20 cellular contexts compared by ENCODE assay signal in the genomic region with DNA sequence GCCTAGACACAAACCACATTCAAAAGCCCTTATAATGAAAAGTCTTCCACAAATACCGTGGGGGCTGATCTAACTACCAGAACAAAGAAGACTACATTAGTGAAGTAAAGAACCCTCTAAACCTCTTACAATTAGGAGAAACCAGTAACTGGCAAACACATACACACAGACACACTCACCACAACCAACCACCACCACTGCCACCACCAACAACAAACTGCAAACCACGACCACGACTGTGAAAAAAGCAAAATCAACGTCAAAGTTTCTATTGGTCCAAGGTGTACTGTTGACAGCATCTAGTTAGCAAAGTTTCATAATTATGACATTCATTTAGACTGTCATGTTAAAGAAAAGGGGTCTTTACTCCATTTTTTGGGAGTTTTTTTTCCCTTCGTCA. TPM values are rescaled to one million over a fixed set of nuclear protein-coding genes. Genes with fewer than 3 reads are reported as not detected.
DNase-seq lines count a peak whose midpoint lies in the region; ATAC-seq, FAIRE-seq and TF ChIP-seq lines count a peak whose summit lies in the region.
"Had no signal": no experiment of that assay in that cellular context is flagged by ENCODE, and none has a peak within 500 bp of the region (broad histone marks: within the 10 kb centered on the region; RNA-seq: fewer than 3 reads in every experiment).

No MANE protein-coding gene starts in this region.

- no peak for FAIRE-seq in HepG2 (lab: Jason Lieb, UNC)

- ATAC-seq in HepG2, result no peak
- no peak for ATAC-seq in upper lobe of right lung
- ATAC-seq in HG02973 (IDR thresholded peaks at IDR 0.05; ENCODE audit: unreplicated experiment), result no peak
- ATAC-seq: Panc1 had no signal

- H3K36me3 ChIP-seq in liver (ENCODE audit: control insufficient read depth in 4 of 4, insufficient read depth in 3 of 4, low read depth in 1 of 4, low read length in 3 of 4) (peaks cover 3 to 33% (median 13%) of the 10 kb centered on the region in 4 donors), HepG2 (replicated peaks in 1 of 2; ENCODE audit: control insufficient read depth in 1 of 2, insufficient read depth in 2 of 2, low read length in 2 of 2) (no peaks in the 10 kb centered on the region), upper lobe of right lung (no peaks in the 10 kb centered on the region)
- H3K36me3 ChIP-seq: MG63, suprapubic skin had no signal

- WGBS in liver, result 31% methylated on average over 5 of the region's 5 CpGs
- 79% methylated on average over 5 of the region's 5 CpGs for WGBS in HepG2 (ENCODE audit: low lambda C conversion rate)

- peak overlapping the region in 2 of 3 experiments; percentile 5 to 49 for H3K27ac Mint-ChIP-seq in nephron
- H3K27ac Mint-ChIP-seq: CD8-positive, alpha-beta memory T cell; endodermal cell had no signal

- no peak overlapping the region for H3K4me2 ChIP-seq in HepG2 (ENCODE audit: low read depth, low read length)

- H3K27me3 Mint-ChIP-seq in nephron (ENCODE audit: low read depth), result peaks cover 21% of the 10 kb centered on the region

- TF ChIP-seq CTCF in liver (IDR thresholded peaks at IDR 0.05; ENCODE audit: low read depth, low read length, missing input control), result no peak
- no peak for TF ChIP-seq CTCF in HepG2 (CRISPR knock-in tag; IDR thresholded peaks at IDR 0.05)
- TF ChIP-seq CTCF in astrocyte of the cerebellum (IDR thresholded peaks at IDR 0.05; ENCODE audit: low read depth, low read length, missing control alignments), result no peak
- no peak for TF ChIP-seq CTCF in nephron (IDR thresholded peaks at IDR 0.05; ENCODE audit: unreplicated experiment in 3 of 3)
- TF ChIP-seq CTCF in upper lobe of right lung (IDR thresholded peaks at IDR 0.05), result no peak

- H3K27ac ChIP-seq in liver (ENCODE audit: low read depth in 1 of 2, low read length in 2 of 2), result peak overlapping the region; percentile 95 to 98
- H3K27ac ChIP-seq in HepG2 (ENCODE audit: extremely low read length, insufficient read depth, low read length), result no peak overlapping the region
- H3K27ac ChIP-seq in upper lobe of right lung, result no peak overlapping the region
- H3K27ac ChIP-seq: parathyroid adenoma, SK-N-MC, skin epidermis, suprapubic skin had no signal

- H3K9me3 Mint-ChIP-seq in nephron, result no peaks in the 10 kb centered on the region
- H3K9me3 Mint-ChIP-seq: CD8-positive, alpha-beta memory T cell; endodermal cell had no signal

- H3K4me1 ChIP-seq in liver (ENCODE audit: control insufficient read depth in 4 of 4, insufficient read depth in 4 of 4, low read length in 3 of 4), result peaks cover 2 to 41% (median 18%) of the 10 kb centered on the region in 4 donors
- peaks cover 44% of the 10 kb centered on the region for H3K4me1 ChIP-seq in HepG2 (ENCODE audit: insufficient read depth, low read length)
- H3K4me1 ChIP-seq in upper lobe of right lung, result peaks cover 3% of the 10 kb centered on the region
- H3K4me1 ChIP-seq: parathyroid adenoma had no signal

- no peaks in the 10 kb centered on the region for H3K27me3 ChIP-seq in liver (ENCODE audit: control insufficient read depth in 4 of 4, insufficient read depth in 4 of 4, low read length in 3 of 4)
- H3K27me3 ChIP-seq in HepG2 (ENCODE audit: control insufficient read depth in 1 of 2, insufficient read depth in 2 of 2, low read length in 2 of 2), result peaks cover 10 to 40% of the 10 kb centered on the region in 2 experiments
- H3K27me3 ChIP-seq in upper lobe of right lung, result peaks cover 40% of the 10 kb centered on the region

- TF ChIP-seq POLR2A in HepG2 (IDR thresholded peaks at IDR 0.05; ENCODE audit: insufficient read depth in 1 of 2, low read depth in 2 of 2, low read length in 2 of 2), result no peak

- CTCF ChIA-PET in HepG2 (lab: Yijun Ruan, JAX; ENCODE audit: low intra/inter-chr PET ratio, low total read pairs), result no interaction called here

- BruUV-seq in HepG2 (replicated peaks; lab: Mats Ljungman, UMichigan), result no TSS peak

- no peaks in the 10 kb centered on the region for H4K20me1 ChIP-seq in HepG2 (ENCODE audit: insufficient read depth, low read length)

- peaks cover 52% of the 10 kb centered on the region for H3K4me1 Mint-ChIP-seq in nephron

- peak overlapping the region; percentile 88 to 96 (median 91) for H3K4me3 Mint-ChIP-seq in nephron
- H3K4me3 Mint-ChIP-seq: CD8-positive, alpha-beta memory T cell; endodermal cell had no signal

- no peak overlapping the region for H2AFZ ChIP-seq in HepG2 (ENCODE audit: low read length)
- H2AFZ ChIP-seq: parathyroid adenoma had no signal

- no peaks in the 10 kb centered on the region for H3K79me2 ChIP-seq in HepG2 (ENCODE audit: insufficient read depth, low read length)
- H3K79me2 ChIP-seq: parathyroid adenoma had no signal

- TF ChIP-seq EP300 in HepG2 (IDR thresholded peaks at IDR 0.05; ENCODE audit: low read depth in 2 of 2, low read length in 2 of 2) (no peak), HepG2 (CRISPR knock-in tag; IDR thresholded peaks at IDR 0.05; ENCODE audit: borderline replicate concordance) (no peak)

- H3K9ac ChIP-seq in liver (ENCODE audit: low read depth in 1 of 2, low read length in 2 of 2), result peak overlapping the region; percentile 96 to 99
- no peak overlapping the region for H3K9ac ChIP-seq in HepG2 (ENCODE audit: insufficient read depth, low read depth, low read length)
- H3K9ac ChIP-seq: parathyroid adenoma had no signal

- H3K4me3 ChIP-seq in liver (ENCODE audit: low read depth in 1 of 3, low read length in 3 of 3) (peak overlapping the region; percentile 70 to 95 (median 78)), HepG2 (replicated peaks in 1 of 3; ENCODE audit: insufficient read depth in 1 of 3, low read depth in 2 of 3, low read length in 3 of 3) (no peak overlapping the region), astrocyte of the cerebellum (ENCODE audit: low read depth, low read length) (peak overlapping the region; percentile 64), upper lobe of right lung (peak overlapping the region; percentile 54)
- H3K4me3 ChIP-seq: MG63, SK-N-MC, skin epidermis, suprapubic skin had no signal

- H3K9me3 ChIP-seq in liver (ENCODE audit: control insufficient read depth in 4 of 4, low read length in 3 of 4) (no peaks in the 10 kb centered on the region), HepG2 (ENCODE audit: low read length) (no peaks in the 10 kb centered on the region), upper lobe of right lung (no peaks in the 10 kb centered on the region)
- H3K9me3 ChIP-seq: MG63, suprapubic skin had no signal

- POLR2A ChIA-PET in HepG2 (lab: Yijun Ruan, JAX), result no interaction called here

- no peak for DNase-seq in HepG2 (ENCODE audit: low spot score)
- DNase-seq in astrocyte of the cerebellum (ENCODE audit: low read depth), result no peak
- DNase-seq in upper lobe of right lung, result no peak
- no peak for DNase-seq in activated effector memory CD4-positive, alpha-beta T cell treated with anti-CD3 and anti-CD28 coated beads, Interleukin-2, amount 50 U/mL, for 16 hours
- DNase-seq: activated gamma-delta T cell; CD8-positive, alpha-beta memory T cell; DMS79; endodermal cell; HCEC 1CT; MG63; NCI-H1694 treated with DMSO at 0.1 percent for 48 hours; NCI-H82 had no signal

- no peak for TF ChIP-seq RAD21 in liver (IDR thresholded peaks at IDR 0.05)
- TF ChIP-seq RAD21 in HepG2 (CRISPR knock-in tag; IDR thresholded peaks at IDR 0.05), result no peak

- intact Hi-C loops in HepG2 (cut with micrococcal nuclease; ENCODE audit: unreplicated experiment) (no loop called here), upper lobe of right lung (cut with DNase I) (no loop called here)

- in situ Hi-C loops in HepG2 (cut with HindIII; ENCODE audit: extremely low pct_ligation_motif_present, low pct_unique_long_range_greater_than_20kb), result no loop called here
- in situ Hi-C loops in astrocyte of the cerebellum (cut with HindIII; ENCODE audit: low sequenced_read_pairs), result no loop called here

- H3K36me3 Mint-ChIP-seq in nephron (ENCODE audit: low read depth), result peaks cover 26% of the 10 kb centered on the region
- H3K36me3 Mint-ChIP-seq: CD8-positive, alpha-beta memory T cell had no signal

RNA-seq across cellular contexts. Expression of a gene that starts 2.7 kb away (rescaled TPM):
- total RNA-seq in liver (100 to 1,000 TPM; 212 to 472 TPM), HepG2 (2016; rRNA removed; fragmentation: Illumina TruSeq; extraction: Trizol) (4.4 and 5.3 TPM in 2 replicates), upper lobe of right lung (20.1 TPM)
- polyA plus RNA-seq in liver (100 to 1,000 TPM; 106 to 270 TPM), HepG2 (2011; rRNA removed) (3.2 and 5.2 TPM in 2 replicates)
- total RNA-seq in HepG2 (2016; cell fraction: cytosol; rRNA removed; fragmentation: Illumina TruSeq; extraction: Trizol; ENCODE audit: low read depth), result 1.1 and 1.3 TPM in 2 replicates
- 4.2 and 5.4 TPM in 2 replicates for total RNA-seq in HepG2 (2016; cell fraction: insoluble cytoplasmic fraction; rRNA removed; fragmentation: Illumina TruSeq; extraction: Trizol)
- 1.9 and 2.0 TPM in 2 replicates for total RNA-seq in HepG2 (2016; cell fraction: membrane; rRNA removed; fragmentation: Illumina TruSeq; extraction: Trizol)
- 1.9 and 2.3 TPM in 2 replicates for total RNA-seq in HepG2 (2016; cell fraction: nucleus; rRNA removed; fragmentation: Illumina TruSeq; extraction: Trizol)
- polyA plus RNA-seq in HepG2 (2011; cell fraction: cytosol; rRNA removed), result 3.4 and 3.6 TPM in 2 replicates
- 6.3 and 8.9 TPM in 2 replicates for polyA plus RNA-seq in HepG2 (2011; cell fraction: nucleus; rRNA removed)
- 3.0 and 4.8 TPM in 2 replicates for polyA plus RNA-seq in HepG2 (2012)
- polyA plus RNA-seq in HepG2 (2016; cell fraction: cytosol; fragmentation: Illumina TruSeq; extraction: Trizol; ENCODE audit: low read depth), result 0.44 and 0.78 TPM in 2 replicates
- polyA plus RNA-seq in HepG2 (2016; cell fraction: insoluble cytoplasmic fraction; fragmentation: Illumina TruSeq; extraction: Trizol; ENCODE audit: low read depth), result 4.7 and 5.5 TPM in 2 replicates
- polyA plus RNA-seq in HepG2 (2016; cell fraction: membrane; fragmentation: Illumina TruSeq; extraction: Trizol; ENCODE audit: low read depth), result 1.2 and 1.8 TPM in 2 replicates
- polyA plus RNA-seq in HepG2 (2016; cell fraction: nucleus; fragmentation: Illumina TruSeq; extraction: Trizol; ENCODE audit: insufficient read depth, low read depth), result 2.7 and 4.5 TPM in 2 replicates
- polyA minus RNA-seq in HepG2 (2011; rRNA and poly(A)+ RNA removed; ENCODE audit: low replicate concordance), result 10.1 TPM in 1 of 2 replicates, not detected in the other
- 3.1 and 6.1 TPM in 2 replicates for polyA minus RNA-seq in HepG2 (2011; cell fraction: cytosol; rRNA and poly(A)+ RNA removed)
- 5.4 and 9.6 TPM in 2 replicates for polyA minus RNA-seq in HepG2 (2011; cell fraction: nucleus; rRNA and poly(A)+ RNA removed)
- polyA plus RNA-seq: CD8-positive, alpha-beta memory T cell had no signal

RNA-seq across cellular contexts. Expression of a gene that starts 27.6 kb away (rescaled TPM):
- total RNA-seq in liver (10 to 100 TPM; 14.8 to 43.1 TPM), HepG2 (2016; rRNA removed; fragmentation: Illumina TruSeq; extraction: Trizol) (45.1 and 46.4 TPM in 2 replicates), upper lobe of right lung (36.5 TPM)
- polyA plus RNA-seq in liver (10 to 100 TPM; 15.6 to 32.5 TPM), HepG2 (2011; rRNA removed) (46.5 and 58.1 TPM in 2 replicates)
- total RNA-seq in HepG2 (2016; cell fraction: cytosol; rRNA removed; fragmentation: Illumina TruSeq; extraction: Trizol; ENCODE audit: low read depth), result 9.0 and 9.2 TPM in 2 replicates
- 45.8 and 56.5 TPM in 2 replicates for total RNA-seq in HepG2 (2016; cell fraction: insoluble cytoplasmic fraction; rRNA removed; fragmentation: Illumina TruSeq; extraction: Trizol)
- 19.9 and 23.9 TPM in 2 replicates for total RNA-seq in HepG2 (2016; cell fraction: membrane; rRNA removed; fragmentation: Illumina TruSeq; extraction: Trizol)
- total RNA-seq in HepG2 (2016; cell fraction: nucleus; rRNA removed; fragmentation: Illumina TruSeq; extraction: Trizol), result 50.0 and 53.8 TPM in 2 replicates
- polyA plus RNA-seq in HepG2 (2011; cell fraction: cytosol; rRNA removed), result 17.7 and 25.4 TPM in 2 replicates
- polyA plus RNA-seq in HepG2 (2011; cell fraction: nucleus; rRNA removed), result 29.3 and 43.5 TPM in 2 replicates
- 45.7 and 46.0 TPM in 2 replicates for polyA plus RNA-seq in HepG2 (2012)
- polyA plus RNA-seq in HepG2 (2016; cell fraction: cytosol; fragmentation: Illumina TruSeq; extraction: Trizol; ENCODE audit: low read depth), result 10.3 and 10.8 TPM in 2 replicates
- polyA plus RNA-seq in HepG2 (2016; cell fraction: insoluble cytoplasmic fraction; fragmentation: Illumina TruSeq; extraction: Trizol; ENCODE audit: low read depth), result 51.5 and 54.3 TPM in 2 replicates
- 17.9 and 19.4 TPM in 2 replicates for polyA plus RNA-seq in HepG2 (2016; cell fraction: membrane; fragmentation: Illumina TruSeq; extraction: Trizol; ENCODE audit: low read depth)
- polyA plus RNA-seq in HepG2 (2016; cell fraction: nucleus; fragmentation: Illumina TruSeq; extraction: Trizol; ENCODE audit: insufficient read depth, low read depth), result 50.9 and 51.2 TPM in 2 replicates
- polyA minus RNA-seq in HepG2 (2011; rRNA and poly(A)+ RNA removed; ENCODE audit: low replicate concordance), result 17.9 and 33.0 TPM in 2 replicates
- 17.3 and 18.1 TPM in 2 replicates for polyA minus RNA-seq in HepG2 (2011; cell fraction: cytosol; rRNA and poly(A)+ RNA removed)
- 153 and 155 TPM in 2 replicates for polyA minus RNA-seq in HepG2 (2011; cell fraction: nucleus; rRNA and poly(A)+ RNA removed)

RNA-seq across cellular contexts. Expression of a gene that starts 28.0 kb away (rescaled TPM):
- total RNA-seq in liver (10 to 100 TPM; 40.4 to 41.5 TPM), HepG2 (2016; rRNA removed; fragmentation: Illumina TruSeq; extraction: Trizol) (85.9 and 88.8 TPM in 2 replicates), upper lobe of right lung (70.4 TPM)
- polyA plus RNA-seq in liver (10 to 100 TPM; 32.7 to 52.7 TPM), HepG2 (2011; rRNA removed) (28.5 and 50.5 TPM in 2 replicates)
- 243 and 253 TPM in 2 replicates for total RNA-seq in HepG2 (2016; cell fraction: cytosol; rRNA removed; fragmentation: Illumina TruSeq; extraction: Trizol; ENCODE audit: low read depth)
- total RNA-seq in HepG2 (2016; cell fraction: insoluble cytoplasmic fraction; rRNA removed; fragmentation: Illumina TruSeq; extraction: Trizol), result 77.4 and 86.8 TPM in 2 replicates
- 236 and 253 TPM in 2 replicates for total RNA-seq in HepG2 (2016; cell fraction: membrane; rRNA removed; fragmentation: Illumina TruSeq; extraction: Trizol)
- 40.7 and 54.3 TPM in 2 replicates for total RNA-seq in HepG2 (2016; cell fraction: nucleus; rRNA removed; fragmentation: Illumina TruSeq; extraction: Trizol)
- 18.5 and 27.6 TPM in 2 replicates for polyA plus RNA-seq in HepG2 (2011; cell fraction: cytosol; rRNA removed)
- polyA plus RNA-seq in HepG2 (2011; cell fraction: nucleus; rRNA removed), result 5.6 and 9.3 TPM in 2 replicates
- polyA plus RNA-seq in HepG2 (2012), result 78.2 and 104 TPM in 2 replicates
- 547 and 588 TPM in 2 replicates for polyA plus RNA-seq in HepG2 (2016; cell fraction: cytosol; fragmentation: Illumina TruSeq; extraction: Trizol; ENCODE audit: low read depth)
- 158 and 163 TPM in 2 replicates for polyA plus RNA-seq in HepG2 (2016; cell fraction: insoluble cytoplasmic fraction; fragmentation: Illumina TruSeq; extraction: Trizol; ENCODE audit: low read depth)
- polyA plus RNA-seq in HepG2 (2016; cell fraction: membrane; fragmentation: Illumina TruSeq; extraction: Trizol; ENCODE audit: low read depth), result 408 and 423 TPM in 2 replicates
- polyA plus RNA-seq in HepG2 (2016; cell fraction: nucleus; fragmentation: Illumina TruSeq; extraction: Trizol; ENCODE audit: insufficient read depth, low read depth), result 74.1 and 89.2 TPM in 2 replicates
- 2.1 and 7.3 TPM in 2 replicates for polyA minus RNA-seq in HepG2 (2011; rRNA and poly(A)+ RNA removed; ENCODE audit: low replicate concordance)
- polyA minus RNA-seq in HepG2 (2011; cell fraction: cytosol; rRNA and poly(A)+ RNA removed), result 22.5 and 27.5 TPM in 2 replicates
- 39.5 and 46.4 TPM in 2 replicates for polyA minus RNA-seq in HepG2 (2011; cell fraction: nucleus; rRNA and poly(A)+ RNA removed)

Comparison
In these comparisons a context has a peak if more than half of its experiments do, and no peak if none do; other contexts are left out.
1. H3K27ac ChIP-seq: peak in liver (2 of 2); none in HepG2 (single experiment) and upper lobe of right lung (single experiment).
2. H3K4me3 ChIP-seq: peak in liver (3 of 3), astrocyte of the cerebellum (single experiment) and upper lobe of right lung (single experiment); none in HepG2 (0 of 3).
3. RNA of a gene that starts 2.7 kb away (total RNA-seq): 212 to 472 TPM in liver; 20.1 TPM in upper lobe of right lung (single experiment) and 1.1 to 5.4 TPM in HepG2; every median in the first group is over 10 times any median in the second.